In the genomic region with DNA sequence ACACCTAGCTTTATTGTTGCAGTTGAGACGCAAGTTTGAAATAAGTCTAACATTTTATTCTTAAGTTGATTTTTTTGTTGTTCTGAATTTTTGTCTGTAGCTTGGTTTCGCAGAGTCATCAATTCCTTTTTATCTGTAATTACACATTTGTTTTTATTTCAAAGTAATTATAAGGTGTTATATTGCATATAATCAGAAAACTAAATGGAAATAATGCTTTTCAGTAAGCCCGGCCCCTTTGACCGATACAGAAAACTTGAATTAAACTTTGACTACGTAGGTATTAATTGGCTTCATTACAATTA, we compare ENCODE assay signal across 8 cellular contexts. TPM values are rescaled to one million over a fixed set of nuclear protein-coding genes. Genes with fewer than 3 reads are reported as not detected.
DNase-seq lines count a peak whose midpoint lies in the region; ATAC-seq and TF ChIP-seq lines count a peak whose summit lies in the region.

No MANE protein-coding gene starts in this region.

- POLR2A ChIA-PET in activated naive CD8-positive, alpha-beta T cell treated with anti-CD3 and anti-CD28 coated beads, Interleukin-2, amount 10 ng/mL, durations not matched to agents 7 days and 5 days (lab: Charles Lee): interaction anchor here (1.6 to 3.4 kb wide), 2 partner anchors 24 to 194 kb away, joined by 6 to 23 read pairs; no protein-coding TSS in a partner anchor

- ATAC-seq in activated naive CD8-positive, alpha-beta T cell treated with anti-CD3 and anti-CD28 coated beads, Interleukin-2, amount 10 ng/mL, durations not matched to agents 7 days and 5 days (ENCODE audit: low read depth): no peak
- ATAC-seq in left lung (no peak), thoracic aorta (ENCODE audit: insufficient number of reproducible peaks, low FRiP score, low read depth) (no peak), HG02678 (IDR thresholded peaks at IDR 0.05; ENCODE audit: unreplicated experiment) (no peak)

- H3K9me3 ChIP-seq in left lung: no peaks in the 10 kb centered on the region
- H3K9me3 ChIP-seq in thoracic aorta: no peaks in the 10 kb centered on the region

- peak overlapping the region; percentile 97 to 99 for H3K27ac ChIP-seq in left lung
- H3K27ac ChIP-seq in thoracic aorta: peak overlapping the region in 1 of 2 donors; percentile 96

- no peaks in the 10 kb centered on the region for H3K36me3 ChIP-seq in left lung
- no peaks in the 10 kb centered on the region for H3K36me3 ChIP-seq in thoracic aorta

- peaks cover 7% of the 10 kb centered on the region for H3K36me3 Mint-ChIP-seq in activated CD4-positive, alpha-beta T cell treated with anti-CD3 and anti-CD28 coated beads, Interleukin-2, amount 10 ng/mL, durations not matched to agents 24 days and 14 days (ENCODE audit: low read depth)
- H3K36me3 Mint-ChIP-seq in activated naive CD8-positive, alpha-beta T cell treated with anti-CD3 and anti-CD28 coated beads, Interleukin-2, amount 10 ng/mL, durations not matched to agents 7 days and 5 days: peaks cover 5% of the 10 kb centered on the region

- H3K4me3 ChIP-seq in left lung: peak overlapping the region; percentile 64 to 88
- peak overlapping the region; percentile 91 for H3K4me3 ChIP-seq in thoracic aorta

- peaks cover 6% of the 10 kb centered on the region for H3K4me1 Mint-ChIP-seq in activated CD4-positive, alpha-beta T cell treated with anti-CD3 and anti-CD28 coated beads, Interleukin-2, amount 10 ng/mL, durations not matched to agents 24 days and 14 days
- peaks cover 7% of the 10 kb centered on the region for H3K4me1 Mint-ChIP-seq in activated naive CD8-positive, alpha-beta T cell treated with anti-CD3 and anti-CD28 coated beads, Interleukin-2, amount 10 ng/mL, durations not matched to agents 7 days and 5 days

- no peaks in the 10 kb centered on the region for H3K27me3 Mint-ChIP-seq in activated CD4-positive, alpha-beta T cell treated with anti-CD3 and anti-CD28 coated beads, Interleukin-2, amount 10 ng/mL, durations not matched to agents 24 days and 14 days
- no peaks in the 10 kb centered on the region for H3K27me3 Mint-ChIP-seq in activated naive CD8-positive, alpha-beta T cell treated with anti-CD3 and anti-CD28 coated beads, Interleukin-2, amount 10 ng/mL, durations not matched to agents 7 days and 5 days

- H3K4me3 Mint-ChIP-seq in activated CD4-positive, alpha-beta T cell treated with anti-CD3 and anti-CD28 coated beads, Interleukin-2, amount 10 ng/mL, durations not matched to agents 24 days and 14 days: peak overlapping the region; percentile 95
- H3K4me3 Mint-ChIP-seq in activated naive CD8-positive, alpha-beta T cell treated with anti-CD3 and anti-CD28 coated beads, Interleukin-2, amount 10 ng/mL, durations not matched to agents 7 days and 5 days: peak overlapping the region; percentile 96

- H3K4me1 ChIP-seq in left lung (peaks cover 5 to 16% of the 10 kb centered on the region in 2 donors), thoracic aorta (ENCODE audit: control insufficient read depth in 1 of 2, low read depth in 2 of 2) (peaks cover 0 to 10% of the 10 kb centered on the region in 2 donors)

- no peaks in the 10 kb centered on the region for H3K9me3 Mint-ChIP-seq in activated CD4-positive, alpha-beta T cell treated with anti-CD3 and anti-CD28 coated beads, Interleukin-2, amount 10 ng/mL, durations not matched to agents 24 days and 14 days
- no peaks in the 10 kb centered on the region for H3K9me3 Mint-ChIP-seq in activated naive CD8-positive, alpha-beta T cell treated with anti-CD3 and anti-CD28 coated beads, Interleukin-2, amount 10 ng/mL, durations not matched to agents 7 days and 5 days

- H3K27ac Mint-ChIP-seq in activated CD4-positive, alpha-beta T cell treated with anti-CD3 and anti-CD28 coated beads, Interleukin-2, amount 10 ng/mL, durations not matched to agents 24 days and 14 days: peak overlapping the region; percentile 99
- peak overlapping the region; percentile 98 for H3K27ac Mint-ChIP-seq in activated naive CD8-positive, alpha-beta T cell treated with anti-CD3 and anti-CD28 coated beads, Interleukin-2, amount 10 ng/mL, durations not matched to agents 7 days and 5 days

- no peak for DNase-seq in activated CD4-positive, alpha-beta T cell treated with anti-CD3 and anti-CD28 coated beads, Interleukin-2, amount 10 ng/mL, durations not matched to agents 24 days and 14 days
- no peak for DNase-seq in activated CD4-positive, alpha-beta T cell treated with anti-CD3 and anti-CD28 coated beads, Interleukin-2, amount 50 U/mL, for 1 hour
- no peak for DNase-seq in activated naive CD8-positive, alpha-beta T cell treated with anti-CD3 and anti-CD28 coated beads, Interleukin-2, amount 10 ng/mL, durations not matched to agents 7 days and 5 days
- DNase-seq in left lung (no peak), thoracic aorta (ENCODE audit: low spot score) (no peak), AML-193 (lab: John Stamatoyannopoulos, UW) (no peak), NCI-H2171 treated with DMSO at 0.1 percent for 48 hours (lab: John Stamatoyannopoulos, UW) (no peak)

- TF ChIP-seq CTCF in left lung (IDR thresholded peaks at IDR 0.05) (no peak), thoracic aorta (IDR thresholded peaks at IDR 0.05) (no peak)

- no peaks in the 10 kb centered on the region for H3K27me3 ChIP-seq in left lung
- no peaks in the 10 kb centered on the region for H3K27me3 ChIP-seq in thoracic aorta (replicated peaks; ENCODE audit: insufficient read depth)

- intact Hi-C loops in activated CD4-positive, alpha-beta T cell treated with anti-CD3 and anti-CD28 coated beads, Interleukin-2, amount 10 ng/mL, durations not matched to agents 24 days and 14 days (cut with micrococcal nuclease): loop anchor here (10.0 kb wide), 2 partner anchors 120 to 890 kb away; no protein-coding TSS in a partner anchor
- intact Hi-C loops in left lung (cut with DNase I): no loop called here

RNA-seq across cellular contexts. Expression of a gene that starts 2.1 kb away (rescaled TPM):
- total RNA-seq in activated CD4-positive, alpha-beta T cell treated with anti-CD3 and anti-CD28 coated beads, Interleukin-2, amount 10 ng/mL, durations not matched to agents 24 days and 14 days: 24.2 and 26.2 TPM in 2 replicates
- total RNA-seq in activated naive CD8-positive, alpha-beta T cell treated with anti-CD3 and anti-CD28 coated beads, Interleukin-2, amount 10 ng/mL, durations not matched to agents 7 days and 5 days: 10 to 100 TPM; 31.3 to 37.5 TPM
- total RNA-seq in left lung (10 to 100 TPM; 21.1 to 34.7 TPM), thoracic aorta (10 to 100 TPM; 18.3 to 26.9 TPM)

RNA-seq across cellular contexts. Expression of a gene that starts 31.3 kb away (rescaled TPM):
- total RNA-seq in activated CD4-positive, alpha-beta T cell treated with anti-CD3 and anti-CD28 coated beads, Interleukin-2, amount 10 ng/mL, durations not matched to agents 24 days and 14 days: not detected in 2 replicates
- not detected for total RNA-seq in activated naive CD8-positive, alpha-beta T cell treated with anti-CD3 and anti-CD28 coated beads, Interleukin-2, amount 10 ng/mL, durations not matched to agents 7 days and 5 days
- total RNA-seq in left lung (not detected), thoracic aorta (not detected)
